ENCODE assay signal across 9 cellular contexts in the genomic region with DNA sequence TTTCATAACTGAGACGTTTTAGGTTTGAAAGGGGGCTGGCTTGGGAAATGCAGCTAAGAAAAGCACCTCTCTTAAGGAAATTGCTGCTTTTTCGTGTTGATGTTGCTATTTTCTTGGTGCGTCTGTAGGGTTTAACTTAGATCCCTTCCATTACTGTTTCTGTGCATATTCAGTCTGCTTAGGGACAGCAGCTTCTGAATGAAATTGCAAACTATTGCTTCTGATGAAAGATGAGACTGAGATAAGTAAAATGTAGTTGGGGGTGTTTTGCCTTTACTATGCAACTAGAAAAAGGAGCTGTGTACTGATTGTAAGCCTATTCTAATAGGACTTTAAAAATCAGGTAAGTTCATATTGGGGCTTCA. TPM values are rescaled to one million over a fixed set of nuclear protein-coding genes. Genes with fewer than 3 reads are reported as not detected.
DNase-seq lines count a peak whose midpoint lies in the region; ATAC-seq, FAIRE-seq and TF ChIP-seq lines count a peak whose summit lies in the region.
"Had no signal": no experiment of that assay in that cellular context is flagged by ENCODE, and none has a peak within 500 bp of the region (broad histone marks: within the 10 kb centered on the region; RNA-seq: fewer than 3 reads in every experiment).

No MANE protein-coding gene starts in this region.

- intact Hi-C loops in dorsolateral prefrontal cortex (cut with DNase I), result loop anchor here (5.0 to 10.0 kb wide), 2 partner anchors 76 to 142 kb away; no protein-coding TSS in a partner anchor
- intact Hi-C loops in pancreas (cut with DNase I), result no loop called here

- DNase-seq in GM06990 (ENCODE audit: extremely low read depth, insufficient read length) (no peak), dorsolateral prefrontal cortex (no peak), osteoblast (ENCODE audit: insufficient read length, low spot score, missing footprints) (no peak), pancreas (no peak), NCI-H187 (lab: John Stamatoyannopoulos, UW) (no peak)
- no peak for DNase-seq in activated CD4-positive, alpha-beta T cell treated with anti-CD3 and anti-CD28 coated beads, Interleukin-2, amount 50 U/mL, for 4 hours

- no peaks in the 10 kb centered on the region for H3K79me2 ChIP-seq in osteoblast (ENCODE audit: insufficient read depth, low read length)

- no peaks in the 10 kb centered on the region for H3K9me3 ChIP-seq in osteoblast (ENCODE audit: low read depth, low read length)
- no peaks in the 10 kb centered on the region for H3K9me3 ChIP-seq in pancreas

- H3K27ac ChIP-seq in dorsolateral prefrontal cortex (peak overlapping the region; percentile 52 to 95 (median 88)), osteoblast (ENCODE audit: low read depth, low read length) (no peak overlapping the region), pancreas (peak overlapping the region in 1 of 4 donors; percentile 26)

- H3K36me3 ChIP-seq in GM06990 (ENCODE audit: control insufficient read depth, insufficient read depth, low read length) (no peaks in the 10 kb centered on the region), osteoblast (ENCODE audit: insufficient read depth, low read length) (no peaks in the 10 kb centered on the region), pancreas (no peaks in the 10 kb centered on the region)

- H3K4me3 ChIP-seq in GM06990 (replicated peaks; ENCODE audit: low read depth, low read length) (peak overlapping the region; percentile 82), dorsolateral prefrontal cortex (peak overlapping the region; percentile 36 to 82 (median 62)), osteoblast (ENCODE audit: insufficient read depth, low read length) (peak overlapping the region; percentile 72), pancreas (peak overlapping the region in 2 of 4 donors; percentile 7 to 35)

- peak overlapping the region; percentile 94 for H3K4me2 ChIP-seq in osteoblast (ENCODE audit: insufficient read depth, low read length)

- FAIRE-seq in pancreas (lab: Jason Lieb, UNC), result no peak
- FAIRE-seq: endothelial cell of umbilical vein had no signal

- H4K20me1 ChIP-seq in osteoblast (ENCODE audit: insufficient read depth, low read length), result no peaks in the 10 kb centered on the region

- H3K27me3 ChIP-seq in GM06990 (replicated peaks; ENCODE audit: control insufficient read depth, insufficient read depth, low read length) (no peaks in the 10 kb centered on the region), dorsolateral prefrontal cortex (no peaks in the 10 kb centered on the region), osteoblast (ENCODE audit: insufficient read depth, low read length) (no peaks in the 10 kb centered on the region), pancreas (no peaks in the 10 kb centered on the region)

- peak overlapping the region; percentile 81 for H2AFZ ChIP-seq in osteoblast (ENCODE audit: low read length)

- ATAC-seq in HG03196 (IDR thresholded peaks at IDR 0.05; ENCODE audit: unreplicated experiment) (peak; percentile 11), GM21381 (IDR thresholded peaks at IDR 0.05; ENCODE audit: unreplicated experiment) (no peak), pancreas (no peak)

- peaks cover 18% of the 10 kb centered on the region for H3K4me1 ChIP-seq in osteoblast (ENCODE audit: insufficient read depth, low read length)
- peaks cover 0 to 12% (median 0%) of the 10 kb centered on the region in 3 donors for H3K4me1 ChIP-seq in pancreas

- WGBS in pancreas, 2 donors, result 27 to 47% methylated on average over 3 of the region's 3 CpGs

- TF ChIP-seq CTCF in GM06990 (IDR thresholded peaks at IDR 0.05; ENCODE audit: insufficient read depth, low read length, poor library complexity, severe bottlenecking) (no peak), dorsolateral prefrontal cortex (IDR thresholded peaks at IDR 0.05 in 54 of 56, conservative IDR thresholded peaks at IDR 0.05 in 2 of 56; ENCODE audit: low read depth in 1 of 56, partially characterized antibody in 56 of 56) (no peak), osteoblast (IDR thresholded peaks at IDR 0.05; ENCODE audit: extremely low read depth, low read depth, low read length) (no peak), pancreas (IDR thresholded peaks at IDR 0.05) (no peak)

RNA-seq across cellular contexts. Expression of a gene that starts 0.8 kb away (rescaled TPM):
- total RNA-seq in dorsolateral prefrontal cortex (10 to 100 TPM; 40.3 to 96.7 (median 63.1) TPM), osteoblast (11.2 and 21.7 TPM in 2 replicates), pancreas (10 to 100 TPM in 1 of 6 donors, 1 to 10 TPM in 5; 1.3 to 12.3 (median 3.5) TPM)
- 1 to 10 TPM; 1.5 to 4.8 TPM for polyA plus RNA-seq in pancreas

Comparison
In these comparisons a context has a peak if more than half of its experiments do, and no peak if none do; other contexts are left out.
1. intact Hi-C loops: an anchor here in dorsolateral prefrontal cortex (5.0 to 10.0 kb wide); none called in pancreas.